Comparison of ENCODE assay signal across 10 cellular contexts in genomic region chr17:44971776-44972483, GRCh38.
DNase-seq lines count a peak whose midpoint lies in the region; ATAC-seq lines count a peak whose summit lies in the region.
"Had no signal": no experiment of that assay in that cellular context is flagged by ENCODE, and none has a peak within 500 bp of the region (broad histone marks: within the 10 kb centered on the region; RNA-seq: fewer than 3 reads in every experiment).

No MANE protein-coding gene starts in this region.

- peaks cover 51% of the 10 kb centered on the region for H3K27me3 Mint-ChIP-seq in activated T-cell treated with anti-CD3 and anti-CD28 coated beads, Interleukin-2, amount 50 U/mL, for 24 hours
- H3K27me3 Mint-ChIP-seq in stimulated activated memory B cell treated with anti-CD40 and anti-IgM and Interleukin-4, amounts not matched to agents 10 μg/mL and 1 μg/mL and 100 μg/mL, for 72 hours = peaks cover 72% of the 10 kb centered on the region

- H3K27ac Mint-ChIP-seq in activated T-cell treated with anti-CD3 and anti-CD28 coated beads, Interleukin-2, amount 50 U/mL, for 24 hours = peak overlapping the region; percentile 45
- no peak overlapping the region for H3K27ac Mint-ChIP-seq in stimulated activated memory B cell treated with anti-CD40 and anti-IgM and Interleukin-4, amounts not matched to agents 10 μg/mL and 1 μg/mL and 100 μg/mL, for 72 hours
- H3K27ac Mint-ChIP-seq: dendritic cell treated with granulocyte-macrophage colony-stimulating factor and Interleukin-4, amounts not matched to agents 40 ng/mL and 50 ng/mL, for 4 days had no signal

- peak; percentile 13 for ATAC-seq in stimulated activated memory B cell treated with anti-CD40 and anti-IgM and Interleukin-4, amounts not matched to agents 10 μg/mL and 1 μg/mL and 100 μg/mL, for 72 hours

- H3K4me3 ChIP-seq in iPS-18c (ENCODE audit: insufficient read depth, low read depth, low read length) = peak overlapping the region; percentile 46
- H3K4me3 ChIP-seq: SJCRH30 had no signal

- peak; percentile 54 to 63 for DNase-seq in activated CD4-positive, alpha-beta T cell treated with anti-CD3 and anti-CD28 coated beads for 4 hours
- DNase-seq in activated CD4-positive, alpha-beta T cell treated with anti-CD3 and anti-CD28 coated beads, Interleukin-2, amount 50 U/mL, for 1 hour = no peak
- DNase-seq in activated T-cell treated with anti-CD3 and anti-CD28 coated beads, Interleukin-2, amount 50 U/mL, for 24 hours = peak; percentile 64
- DNase-seq in NCI-H1105 treated with DMSO at 0.1 percent for 48 hours (lab: John Stamatoyannopoulos, UW) (no peak), NCI-H2029 treated with DMSO at 0.1 percent for 48 hours (lab: John Stamatoyannopoulos, UW) (no peak), NCI-H1436 (lab: John Stamatoyannopoulos, UW) (no peak)
- DNase-seq: SJCRH30 had no signal

- no peak overlapping the region for H3K4me3 Mint-ChIP-seq in activated T-cell treated with anti-CD3 and anti-CD28 coated beads, Interleukin-2, amount 50 U/mL, for 24 hours
- no peak overlapping the region for H3K4me3 Mint-ChIP-seq in stimulated activated memory B cell treated with anti-CD40 and anti-IgM and Interleukin-4, amounts not matched to agents 10 μg/mL and 1 μg/mL and 100 μg/mL, for 72 hours
- H3K4me3 Mint-ChIP-seq: dendritic cell treated with granulocyte-macrophage colony-stimulating factor and Interleukin-4, amounts not matched to agents 40 ng/mL and 50 ng/mL, for 4 days had no signal

- H3K9me3 ChIP-seq in iPS-18c (ENCODE audit: control insufficient read depth, insufficient read depth, low read length) = peaks cover 4% of the 10 kb centered on the region
- H3K9me3 ChIP-seq: SJCRH30 had no signal

- H3K4me1 Mint-ChIP-seq in activated T-cell treated with anti-CD3 and anti-CD28 coated beads, Interleukin-2, amount 50 U/mL, for 24 hours (ENCODE audit: low read depth) = peaks cover 40% of the 10 kb centered on the region
- H3K4me1 Mint-ChIP-seq in stimulated activated memory B cell treated with anti-CD40 and anti-IgM and Interleukin-4, amounts not matched to agents 10 μg/mL and 1 μg/mL and 100 μg/mL, for 72 hours = peaks cover 29% of the 10 kb centered on the region

- no peaks in the 10 kb centered on the region for H3K9me3 Mint-ChIP-seq in activated T-cell treated with anti-CD3 and anti-CD28 coated beads, Interleukin-2, amount 50 U/mL, for 24 hours
- H3K9me3 Mint-ChIP-seq in stimulated activated memory B cell treated with anti-CD40 and anti-IgM and Interleukin-4, amounts not matched to agents 10 μg/mL and 1 μg/mL and 100 μg/mL, for 72 hours = no peaks in the 10 kb centered on the region
- H3K9me3 Mint-ChIP-seq: dendritic cell treated with granulocyte-macrophage colony-stimulating factor and Interleukin-4, amounts not matched to agents 40 ng/mL and 50 ng/mL, for 4 days had no signal

- H3K36me3 Mint-ChIP-seq in activated T-cell treated with anti-CD3 and anti-CD28 coated beads, Interleukin-2, amount 50 U/mL, for 24 hours (ENCODE audit: low read depth) = no peaks in the 10 kb centered on the region
- H3K36me3 Mint-ChIP-seq in stimulated activated memory B cell treated with anti-CD40 and anti-IgM and Interleukin-4, amounts not matched to agents 10 μg/mL and 1 μg/mL and 100 μg/mL, for 72 hours = no peaks in the 10 kb centered on the region

Comparison
In these comparisons a context has a peak if more than half of its experiments do, and no peak if none do; other contexts are left out.
1. DNase-seq: peak in activated CD4-positive, alpha-beta T cell treated with anti-CD3 and anti-CD28 coated beads for 4 hours (2 of 2) and activated T-cell treated with anti-CD3 and anti-CD28 coated beads, Interleukin-2, amount 50 U/mL, for 24 hours (single experiment); none in activated CD4-positive, alpha-beta T cell treated with anti-CD3 and anti-CD28 coated beads, Interleukin-2, amount 50 U/mL, for 1 hour (single experiment), NCI-H1105 treated with DMSO at 0.1 percent for 48 hours (single experiment), NCI-H2029 treated with DMSO at 0.1 percent for 48 hours (single experiment) and NCI-H1436 (single experiment).